In genomic region chr5:149798466-149798865, GRCh38 we compare ENCODE assay signal across 21 cellular contexts.
DNase-seq lines count a peak whose midpoint lies in the region; ATAC-seq and TF ChIP-seq lines count a peak whose summit lies in the region.
"Had no signal": no experiment of that assay in that cellular context is flagged by ENCODE, and none has a peak within 500 bp of the region (broad histone marks: within the 10 kb centered on the region; RNA-seq: fewer than 3 reads in every experiment).

No MANE protein-coding gene starts in this region.

- no peaks in the 10 kb centered on the region for H3K36me3 Mint-ChIP-seq in stimulated activated effector memory CD8-positive, alpha-beta T cell treated with anti-CD3 and anti-CD28 coated beads, Interleukin-12 subunit alpha, Interleukin-12 subunit beta, amount 100 ng/mL, for 72 hours
- H3K36me3 Mint-ChIP-seq: mesothelial cell of epicardium had no signal

- ATAC-seq in heart left ventricle, result no peak
- no peak for ATAC-seq in Right ventricle myocardium superior (ENCODE audit: poor library complexity)
- no peak for ATAC-seq in stimulated activated effector memory CD8-positive, alpha-beta T cell treated with anti-CD3 and anti-CD28 coated beads, Interleukin-12 subunit alpha, Interleukin-12 subunit beta, amount 100 ng/mL, for 72 hours
- no peak for ATAC-seq in GM19455 (IDR thresholded peaks at IDR 0.05; ENCODE audit: unreplicated experiment)
- ATAC-seq: GM23338 had no signal

- TF ChIP-seq POLR2A in heart left ventricle (IDR thresholded peaks at IDR 0.05) (no peak), uterus (IDR thresholded peaks at IDR 0.05) (no peak)

- WGBS in heart left ventricle, 4 donors, result 64 to 72% (median 68%) methylated on average over 4 of the region's 4 CpGs

- H3K9me3 Mint-ChIP-seq in stimulated activated effector memory CD8-positive, alpha-beta T cell treated with anti-CD3 and anti-CD28 coated beads, Interleukin-12 subunit alpha, Interleukin-12 subunit beta, amount 100 ng/mL, for 72 hours, result no peaks in the 10 kb centered on the region
- H3K9me3 Mint-ChIP-seq: central memory CD8-positive, alpha-beta T cell; GM23338; mesothelial cell of epicardium; neural crest cell had no signal

- H3K9me3 ChIP-seq in heart left ventricle (no peaks in the 10 kb centered on the region), muscle layer of duodenum (ENCODE audit: control insufficient read depth in 1 of 2, low read length in 2 of 2) (no peaks in the 10 kb centered on the region), uterus (no peaks in the 10 kb centered on the region)
- H3K9me3 ChIP-seq: BLaER1, thyroid gland had no signal

- H3K27me3 ChIP-seq in heart left ventricle (no peaks in the 10 kb centered on the region), muscle layer of duodenum (ENCODE audit: low read depth, low read length) (no peaks in the 10 kb centered on the region), uterus (no peaks in the 10 kb centered on the region)
- H3K27me3 ChIP-seq: BLaER1, thyroid gland had no signal

- no peak overlapping the region for H3K4me3 Mint-ChIP-seq in stimulated activated effector memory CD8-positive, alpha-beta T cell treated with anti-CD3 and anti-CD28 coated beads, Interleukin-12 subunit alpha, Interleukin-12 subunit beta, amount 100 ng/mL, for 72 hours
- H3K4me3 Mint-ChIP-seq: central memory CD8-positive, alpha-beta T cell; GM23338; mesothelial cell of epicardium; neural crest cell had no signal

- no peak for TF ChIP-seq CTCF in heart left ventricle (IDR thresholded peaks at IDR 0.05)
- TF ChIP-seq CTCF in uterus (IDR thresholded peaks at IDR 0.05), result no peak

- H3K4me1 ChIP-seq in heart left ventricle (peaks cover 16 to 98% (median 80%) of the 10 kb centered on the region in 12 donors), muscle layer of duodenum (ENCODE audit: control insufficient read depth in 1 of 2, insufficient read depth in 2 of 2, low read length in 2 of 2) (peaks cover 21 to 71% of the 10 kb centered on the region in 2 donors), uterus (peaks cover 0 to 17% of the 10 kb centered on the region in 2 donors)

- H3K36me3 ChIP-seq in heart left ventricle (no peaks in the 10 kb centered on the region), muscle layer of duodenum (ENCODE audit: control insufficient read depth in 1 of 2, insufficient read depth in 2 of 2, low read length in 2 of 2) (no peaks in the 10 kb centered on the region), uterus (no peaks in the 10 kb centered on the region)
- H3K36me3 ChIP-seq: BLaER1, thyroid gland had no signal

- no peak for DNase-seq in heart left ventricle
- no peak for DNase-seq in Right ventricle myocardium superior
- no peak for DNase-seq in uterus
- DNase-seq in stimulated activated effector memory CD8-positive, alpha-beta T cell treated with anti-CD3 and anti-CD28 coated beads, Interleukin-12 subunit alpha, Interleukin-12 subunit beta, amount 100 ng/mL, for 72 hours (ENCODE audit: low spot score in 2 of 2), result no peak
- no peak for DNase-seq in hippocampal formation (lab: John Stamatoyannopoulos, UW)
- DNase-seq: activated naive CD4-positive, alpha-beta T cell treated with anti-CD3 and anti-CD28 coated beads, Interleukin-2, amount 50 U/mL, for 16 hours; erythroblast; NCI-H1930; NCI-H774; posterior cingulate gyrus; stimulated activated naive CD4-positive, alpha-beta T cell; T-helper 1 cell; thyroid gland had no signal

- H3K4me1 Mint-ChIP-seq in stimulated activated effector memory CD8-positive, alpha-beta T cell treated with anti-CD3 and anti-CD28 coated beads, Interleukin-12 subunit alpha, Interleukin-12 subunit beta, amount 100 ng/mL, for 72 hours, result peaks cover 20% of the 10 kb centered on the region
- H3K4me1 Mint-ChIP-seq: central memory CD8-positive, alpha-beta T cell had no signal

- intact Hi-C loops in heart left ventricle (cut with DNase I), result no loop called here
- intact Hi-C loops in Right ventricle myocardium superior (cut with DNase I), result no loop called here
- intact Hi-C loops in uterus (cut with DNase I; ENCODE audit: low total_unique reads), result no loop called here

- H3K4me3 ChIP-seq in heart left ventricle (no peak overlapping the region), muscle layer of duodenum (ENCODE audit: low read depth in 1 of 2, low read length in 2 of 2) (no peak overlapping the region), uterus (no peak overlapping the region)
- H3K4me3 ChIP-seq: BLaER1, GM23338, thyroid gland had no signal

- H3K27ac ChIP-seq in heart left ventricle (peak overlapping the region; percentile 29 to 94 (median 87)), cingulate gyrus (ENCODE audit: low read depth, low read length) (peak overlapping the region; percentile 24), muscle layer of duodenum (ENCODE audit: low read length) (peak overlapping the region; percentile 80), uterus (peak overlapping the region; percentile 66 to 69)
- H3K27ac ChIP-seq: BLaER1, thyroid gland had no signal

- H3K27ac Mint-ChIP-seq in stimulated activated effector memory CD8-positive, alpha-beta T cell treated with anti-CD3 and anti-CD28 coated beads, Interleukin-12 subunit alpha, Interleukin-12 subunit beta, amount 100 ng/mL, for 72 hours, result no peak overlapping the region
- H3K27ac Mint-ChIP-seq: mesothelial cell of epicardium had no signal

Comparison
In these comparisons a context has a peak if more than half of its experiments do, and no peak if none do; other contexts are left out.
1. H3K27ac ChIP-seq: peak in every context shown above with its lines; median percentile 87 in heart left ventricle; 80 in muscle layer of duodenum; 68 in uterus; 24 in cingulate gyrus.